ENCODE assay signal across 1 cellular context in genomic region chr18:58315739-58316215, GRCh38.
TF ChIP-seq lines count a peak whose summit lies in the region.

No MANE protein-coding gene starts in this region.

TF ChIP-seq in HepG2, 621 proteins besides CTCF, POLR2A, EP300 and RAD21 (continued from another document):
- TF ChIP-seq PRDM10 (CRISPR knock-in tag; IDR thresholded peaks at IDR 0.05; ENCODE audit: low read depth) (peak; percentile 33; the same call in 1 of the 2 replicates), BHLHE40 (IDR thresholded peaks at IDR 0.05; ENCODE audit: low read length) (peak; percentile 58; the same call in 1 of the 2 replicates), SP5 (CRISPR knock-in tag; IDR thresholded peaks at IDR 0.05; ENCODE audit: borderline replicate concordance, low read depth) (peak; percentile 81; the same call in 1 of the 2 replicates), TEAD3 (CRISPR knock-in tag; optimal IDR thresholded peaks at IDR 0.05; ENCODE audit: borderline replicate concordance) (peak; percentile 85), NKX3-1 (CRISPR knock-in tag; IDR thresholded peaks at IDR 0.05) (no peak), GFI1 (CRISPR knock-in tag; IDR thresholded peaks at IDR 0.05; ENCODE audit: borderline replicate concordance) (peak; percentile 97), ZNF317 (CRISPR knock-in tag; IDR thresholded peaks at IDR 0.05) (no peak), PAXIP1 (CRISPR knock-in tag; conservative IDR thresholded peaks at IDR 0.05) (peak; percentile 71), MED8 (CRISPR knock-in tag; IDR thresholded peaks at IDR 0.05; ENCODE audit: insufficient replicate concordance) (peak; percentile 87), FOSL2 (CRISPR knock-in tag; IDR thresholded peaks at IDR 0.05) (peak; percentile 92), SALL1 (CRISPR knock-in tag; IDR thresholded peaks at IDR 0.05) (peak; percentile 79), NR2C2 (CRISPR knock-in tag; IDR thresholded peaks at IDR 0.05; ENCODE audit: borderline replicate concordance) (0 out of 2 replicates have a peak, but pooled peaks have one; percentile 34), ZNF33A (CRISPR knock-in tag; IDR thresholded peaks at IDR 0.05; ENCODE audit: borderline replicate concordance) (no peak), THRA (CRISPR knock-in tag; IDR thresholded peaks at IDR 0.05; ENCODE audit: borderline replicate concordance) (peak; percentile 78; the same call in 1 of the 2 replicates), ZNF792 (CRISPR knock-in tag; IDR thresholded peaks at IDR 0.05) (0 out of 2 replicates have a peak, but pooled peaks have one; percentile 41), SOX6 (IDR thresholded peaks at IDR 0.05) (no peak), SOX6 (CRISPR knock-in tag; IDR thresholded peaks at IDR 0.05) (peak; percentile 93), ZFP91 (CRISPR knock-in tag; IDR thresholded peaks at IDR 0.05; ENCODE audit: borderline replicate concordance) (0 out of 2 replicates have a peak, but pooled peaks have one; percentile 27), ZNF7 (CRISPR knock-in tag; IDR thresholded peaks at IDR 0.05) (no peak), UBTF (CRISPR knock-in tag; IDR thresholded peaks at IDR 0.05) (no peak), ZFYVE20 (CRISPR knock-in tag; IDR thresholded peaks at IDR 0.05; ENCODE audit: borderline replicate concordance, low read depth) (no peak), NAIF1 (CRISPR knock-in tag; IDR thresholded peaks at IDR 0.05; ENCODE audit: borderline replicate concordance) (no peak), ZNF580 (CRISPR knock-in tag; IDR thresholded peaks at IDR 0.05; ENCODE audit: borderline replicate concordance, low read depth) (0 out of 2 replicates have a peak, but pooled peaks have one; percentile 53), TCF7 (IDR thresholded peaks at IDR 0.05; ENCODE audit: low read depth) (peak; percentile 83), ZNF577 (CRISPR knock-in tag; IDR thresholded peaks at IDR 0.05; ENCODE audit: borderline replicate concordance, low read depth) (no peak), ELF3 (CRISPR knock-in tag; IDR thresholded peaks at IDR 0.05) (peak; percentile 60), ZNF383 (CRISPR knock-in tag; IDR thresholded peaks at IDR 0.05; ENCODE audit: borderline replicate concordance) (no peak), ZNF333 (CRISPR knock-in tag; IDR thresholded peaks at IDR 0.05; ENCODE audit: borderline replicate concordance) (no peak), LCORL (IDR thresholded peaks at IDR 0.05) (0 out of 2 replicates have a peak, but pooled peaks have one; percentile 13), LCORL (CRISPR knock-in tag; IDR thresholded peaks at IDR 0.05) (no peak), BCL6 (CRISPR knock-in tag; IDR thresholded peaks at IDR 0.05) (peak; percentile 77), HDAC2 (CRISPR knock-in tag; IDR thresholded peaks at IDR 0.05) (0 out of 2 replicates have a peak, but pooled peaks have one; percentile 37), CREM (IDR thresholded peaks at IDR 0.05) (peak; percentile 70), CREM (CRISPR knock-in tag; IDR thresholded peaks at IDR 0.05) (no peak), SAFB2 (CRISPR knock-in tag; IDR thresholded peaks at IDR 0.05; ENCODE audit: borderline replicate concordance, low read depth) (no peak)
